8 cellular contexts compared by ENCODE assay signal in genomic region chr7:43868681-43869017, GRCh38. TPM values are rescaled to one million over a fixed set of nuclear protein-coding genes. Genes with fewer than 3 reads are reported as not detected.
DNase-seq lines count a peak whose midpoint lies in the region; ATAC-seq and TF ChIP-seq lines count a peak whose summit lies in the region.

No MANE protein-coding gene starts in this region.

- H3K27ac ChIP-seq in hepatocyte, result peak overlapping the region; percentile 92
- H3K27ac ChIP-seq in spleen, result peak overlapping the region in 6 of 8 donors; percentile 74 to 90 (median 84)

- no peak for TF ChIP-seq POLR2A in spleen (IDR thresholded peaks at IDR 0.05)

- no peaks in the 10 kb centered on the region for H3K27me3 ChIP-seq in hepatocyte
- no peaks in the 10 kb centered on the region for H3K27me3 ChIP-seq in spleen (replicated peaks in 1 of 7)

- no peaks in the 10 kb centered on the region for H3K36me3 ChIP-seq in hepatocyte (replicated peaks; ENCODE audit: insufficient read depth, low read depth)
- H3K36me3 ChIP-seq in spleen, result peaks cover 0 to 31% (median 20%) of the 10 kb centered on the region in 6 donors

- H3K4me1 ChIP-seq in hepatocyte (ENCODE audit: insufficient read depth) (peaks cover 20% of the 10 kb centered on the region), spleen (peaks cover 9 to 33% (median 22%) of the 10 kb centered on the region in 6 donors)

- H3K79me2 ChIP-seq in hepatocyte, result no peaks in the 10 kb centered on the region

- H3K9me3 ChIP-seq in hepatocyte (ENCODE audit: low read depth), result no peaks in the 10 kb centered on the region
- no peaks in the 10 kb centered on the region for H3K9me3 ChIP-seq in spleen

- intact Hi-C loops in Right ventricle myocardium inferior (cut with DNase I) (no loop called here), left cardiac atrium (cut with DNase I) (no loop called here), spleen (cut with DNase I; ENCODE audit: low total_unique reads) (no loop called here)

- H2AFZ ChIP-seq in hepatocyte, result peak overlapping the region; percentile 57

- 0% methylated on average over 9 of the region's 9 CpGs for WGBS in hepatocyte (ENCODE audit: low lambda C conversion rate, missing lambda C conversion rate)
- WGBS in spleen, 5 donors, result 0 to 3% (median 1%) methylated on average over 9 of the region's 9 CpGs

- TF ChIP-seq CTCF in WI38 (IDR thresholded peaks at IDR 0.05; ENCODE audit: low read depth, low read length), result no peak
- no peak for TF ChIP-seq CTCF in hepatocyte (IDR thresholded peaks at IDR 0.05; ENCODE audit: poor library complexity)
- no peak for TF ChIP-seq CTCF in spleen (IDR thresholded peaks at IDR 0.05 in 8 of 11, conservative IDR thresholded peaks at IDR 0.05 in 3 of 11)

- H4K20me1 ChIP-seq in hepatocyte (ENCODE audit: insufficient read depth, poor library complexity, severe bottlenecking), result no peaks in the 10 kb centered on the region

- H3K9me2 ChIP-seq in hepatocyte (replicated peaks; ENCODE audit: insufficient read depth), result no peaks in the 10 kb centered on the region

- peak overlapping the region; percentile 80 for H3K4me2 ChIP-seq in hepatocyte

- H3K4me3 ChIP-seq in WI38 (ENCODE audit: low read depth, low read length) (peak overlapping the region; percentile 75), hepatocyte (peak overlapping the region; percentile 57), spleen (peak overlapping the region; percentile 71 to 94 (median 80))

- DNase-seq in Right ventricle myocardium inferior (ENCODE audit: missing footprints) (no peak), left cardiac atrium (no peak), hepatocyte (ENCODE audit: low spot score) (no peak), spleen (no peak), germinal center (ENCODE audit: low spot score) (no peak), NOMO-1 treated with dmso at 0.1 percent for 144 hours (lab: John Stamatoyannopoulos, UW; ENCODE audit: unreplicated experiment) (no peak)

- ATAC-seq in Right ventricle myocardium inferior (peak; percentile 6), left cardiac atrium (no peak), GM19467 (IDR thresholded peaks at IDR 0.05; ENCODE audit: unreplicated experiment) (no peak)

RNA-seq across cellular contexts. Expression of gene MRPS24, which starts 0.7 kb away (rescaled TPM):
- total RNA-seq in Right ventricle myocardium inferior (193 TPM), left cardiac atrium (100 to 1,000 TPM; 125 to 139 TPM), hepatocyte (72.4 and 93.2 TPM in 2 replicates), spleen (10 to 100 TPM; 40.7 to 99.0 (median 50.3) TPM)
- polyA plus RNA-seq in hepatocyte (138 and 150 TPM in 2 replicates), spleen (100 to 1,000 TPM in 2 of 3 donors, 10 to 100 TPM in 1; 73.8 to 121 (median 115) TPM)

RNA-seq across cellular contexts. Expression of gene URGCP, which starts 37.7 kb away (rescaled TPM):
- total RNA-seq in Right ventricle myocardium inferior, result 44.4 TPM
- 10 to 100 TPM; 27.8 to 37.4 TPM for total RNA-seq in left cardiac atrium
- 24.9 and 28.7 TPM in 2 replicates for total RNA-seq in hepatocyte
- polyA plus RNA-seq in hepatocyte, result 21.7 and 31.9 TPM in 2 replicates
- total RNA-seq in spleen, result 10 to 100 TPM; 19.8 to 32.1 (median 26.5) TPM
- 10 to 100 TPM in 2 of 3 donors, 1 to 10 TPM in 1; 8.6 to 21.6 (median 15.3) TPM for polyA plus RNA-seq in spleen

RNA-seq across cellular contexts. Expression of gene UBE2D4, which starts 57.6 kb away (rescaled TPM):
- 51.2 TPM for total RNA-seq in Right ventricle myocardium inferior
- total RNA-seq in left cardiac atrium, result 10 to 100 TPM; 38.8 to 40.7 TPM
- 12.0 and 16.7 TPM in 2 replicates for total RNA-seq in hepatocyte
- polyA plus RNA-seq in hepatocyte, result 11.7 and 22.7 TPM in 2 replicates
- total RNA-seq in spleen, result 10 to 100 TPM; 12.3 to 19.5 (median 15.9) TPM
- 10 to 100 TPM in 1 of 3 donors, 1 to 10 TPM in 2; 8.2 to 12.8 (median 9.6) TPM for polyA plus RNA-seq in spleen
